ENCODE assay signal across 8 cellular contexts in genomic region chr4:17811078-17811603, GRCh38. TPM values are rescaled to one million over a fixed set of nuclear protein-coding genes. Genes with fewer than 3 reads are reported as not detected.
DNase-seq lines count a peak whose midpoint lies in the region; ATAC-seq and TF ChIP-seq lines count a peak whose summit lies in the region.

No MANE protein-coding gene starts in this region.

- H3K36me3 Mint-ChIP-seq in activated CD4-positive, alpha-beta T cell treated with anti-CD3 and anti-CD28 coated beads, Interleukin-2, amount 10 ng/mL, durations not matched to agents 24 days and 14 days (ENCODE audit: low read depth), result peaks cover 37% of the 10 kb centered on the region

- peaks cover 48% of the 10 kb centered on the region for H3K4me1 Mint-ChIP-seq in activated CD4-positive, alpha-beta T cell treated with anti-CD3 and anti-CD28 coated beads, Interleukin-2, amount 10 ng/mL, durations not matched to agents 24 days and 14 days

- H3K9me3 Mint-ChIP-seq in activated CD4-positive, alpha-beta T cell treated with anti-CD3 and anti-CD28 coated beads, Interleukin-2, amount 10 ng/mL, durations not matched to agents 24 days and 14 days, result no peaks in the 10 kb centered on the region

- peaks cover 2% of the 10 kb centered on the region for H3K27me3 Mint-ChIP-seq in activated CD4-positive, alpha-beta T cell treated with anti-CD3 and anti-CD28 coated beads, Interleukin-2, amount 10 ng/mL, durations not matched to agents 24 days and 14 days

- peak overlapping the region; percentile 97 for H3K4me3 Mint-ChIP-seq in activated CD4-positive, alpha-beta T cell treated with anti-CD3 and anti-CD28 coated beads, Interleukin-2, amount 10 ng/mL, durations not matched to agents 24 days and 14 days

- H3K9me3 ChIP-seq in muscle layer of colon (ENCODE audit: low read length), result no peaks in the 10 kb centered on the region

- no peaks in the 10 kb centered on the region for H3K36me3 ChIP-seq in muscle layer of colon (ENCODE audit: insufficient read depth, low read length)

- H3K4me1 ChIP-seq in muscle layer of colon (ENCODE audit: insufficient read depth, low read length), result peaks cover 34% of the 10 kb centered on the region

- H3K4me3 ChIP-seq in coronary artery (peak overlapping the region; percentile 76), muscle layer of colon (ENCODE audit: low read depth in 1 of 2, low read length in 2 of 2) (peak overlapping the region; percentile 44 to 59)

- H3K27ac Mint-ChIP-seq in activated CD4-positive, alpha-beta T cell treated with anti-CD3 and anti-CD28 coated beads, Interleukin-2, amount 10 ng/mL, durations not matched to agents 24 days and 14 days, result peak overlapping the region; percentile 99

- no peaks in the 10 kb centered on the region for H3K27me3 ChIP-seq in muscle layer of colon (ENCODE audit: control insufficient read depth in 1 of 2, insufficient read depth in 2 of 2, low read length in 2 of 2)

- peak; percentile 31 for ATAC-seq in HG02610 (IDR thresholded peaks at IDR 0.05; ENCODE audit: unreplicated experiment)

- intact Hi-C loops in activated CD4-positive, alpha-beta T cell treated with anti-CD3 and anti-CD28 coated beads, Interleukin-2, amount 10 ng/mL, durations not matched to agents 24 days and 14 days (cut with micrococcal nuclease), result loop anchor here (10.0 kb wide), 1 partner anchor 476 kb away; no protein-coding TSS in a partner anchor

- no peak for TF ChIP-seq CTCF in coronary artery (IDR thresholded peaks at IDR 0.05)

- DNase-seq in activated CD4-positive, alpha-beta T cell treated with anti-CD3 and anti-CD28 coated beads, Interleukin-2, amount 10 ng/mL, durations not matched to agents 24 days and 14 days, result peak; percentile 83
- DNase-seq in activated CD4-positive, alpha-beta T cell treated with anti-CD3 and anti-CD28 coated beads, Interleukin-2, amount 50 U/mL, for 4 hours, result no peak
- peak; percentile 68 for DNase-seq in NCI-H69 (lab: John Stamatoyannopoulos, UW)
- no peak for DNase-seq in coronary artery (ENCODE audit: low spot score)
- DNase-seq in GM19240 (ENCODE audit: insufficient read length, low spot score), result no peak
- DNase-seq in 8988T, result no peak

- no peak overlapping the region for H3K9ac ChIP-seq in muscle layer of colon (ENCODE audit: low read length)

- H3K27ac ChIP-seq in coronary artery (peak overlapping the region in 1 of 2 donors; percentile 92), muscle layer of colon (ENCODE audit: low read depth, low read length) (no peak overlapping the region)

RNA-seq across cellular contexts. Expression of gene NCAPG, which starts 0.4 kb away (rescaled TPM):
- total RNA-seq in activated CD4-positive, alpha-beta T cell treated with anti-CD3 and anti-CD28 coated beads, Interleukin-2, amount 10 ng/mL, durations not matched to agents 24 days and 14 days, result 46.3 and 53.4 TPM in 2 replicates

RNA-seq across cellular contexts. Expression of gene DCAF16, which starts 0.6 kb away (rescaled TPM):
- 47.1 and 51.4 TPM in 2 replicates for total RNA-seq in activated CD4-positive, alpha-beta T cell treated with anti-CD3 and anti-CD28 coated beads, Interleukin-2, amount 10 ng/mL, durations not matched to agents 24 days and 14 days

RNA-seq across cellular contexts. Expression of gene FAM184B, which starts 29.7 kb away (rescaled TPM):
- not detected in 2 replicates for total RNA-seq in activated CD4-positive, alpha-beta T cell treated with anti-CD3 and anti-CD28 coated beads, Interleukin-2, amount 10 ng/mL, durations not matched to agents 24 days and 14 days

Comparison
In these comparisons a context has a peak if more than half of its experiments do, and no peak if none do; other contexts are left out.
1. DNase-seq: peak in activated CD4-positive, alpha-beta T cell treated with anti-CD3 and anti-CD28 coated beads, Interleukin-2, amount 10 ng/mL, durations not matched to agents 24 days and 14 days (single experiment) and NCI-H69 (single experiment); none in activated CD4-positive, alpha-beta T cell treated with anti-CD3 and anti-CD28 coated beads, Interleukin-2, amount 50 U/mL, for 4 hours (0 of 2), coronary artery (single experiment), GM19240 (single experiment) and 8988T (single experiment).